In genomic region chr2:156486614-156487013, GRCh38 we compare ENCODE assay signal across 2 cellular contexts.
TF ChIP-seq lines count a peak whose summit lies in the region.

No MANE protein-coding gene starts in this region.

TF ChIP-seq in IMR-90, 13 proteins besides CTCF, POLR2A, EP300 and RAD21:
- TF ChIP-seq CEBPB (IDR thresholded peaks at IDR 0.05; ENCODE audit: low read depth, low read length): no peak
- TF ChIP-seq MAFK (IDR thresholded peaks at IDR 0.05; ENCODE audit: low read depth, low read length): peak; percentile 35
- TF ChIP-seq NFE2L2 (IDR thresholded peaks at IDR 0.05; ENCODE audit: low read depth, low read length): no peak
- TF ChIP-seq CHD1 (IDR thresholded peaks at IDR 0.05; ENCODE audit: low read depth, low read length): no peak
- TF ChIP-seq BHLHE40 (IDR thresholded peaks at IDR 0.05; ENCODE audit: low read depth, low read length): no peak
- no peak for TF ChIP-seq MXI1 (IDR thresholded peaks at IDR 0.05; ENCODE audit: borderline replicate concordance, low read depth, low read length)

TF ChIP-seq in K562, 482 proteins besides CTCF, POLR2A, EP300 and RAD21:
- TF ChIP-seq MAFF (IDR thresholded peaks at IDR 0.05; ENCODE audit: low read length) (peak; percentile 8; the same call in 1 of the 2 replicates), DPF2 (IDR thresholded peaks at IDR 0.05) (no peak), ZNF316 (IDR thresholded peaks at IDR 0.05) (peak; percentile 82), MAFG (tag; conservative IDR thresholded peaks at IDR 0.05) (0 out of 2 replicates have a peak, but pooled peaks have one; percentile 49), C11orf30 (IDR thresholded peaks at IDR 0.05; ENCODE audit: low read depth) (peak; percentile 50), FOSL1 (tag; conservative IDR thresholded peaks at IDR 0.05) (no peak), BRD9 (IDR thresholded peaks at IDR 0.05; ENCODE audit: low read depth, partially characterized antibody) (no peak), ATF7 (IDR thresholded peaks at IDR 0.05) (no peak)
